In genomic region chr12:105141320-105141918, GRCh38 we compare ENCODE assay signal across 1 cellular context.
TF ChIP-seq lines count a peak whose summit lies in the region.

No MANE protein-coding gene starts in this region.

TF ChIP-seq in IMR-90, 13 proteins besides CTCF, POLR2A, EP300 and RAD21:
- peak; percentile 84 for TF ChIP-seq MAFK (IDR thresholded peaks at IDR 0.05; ENCODE audit: low read depth, low read length)
- TF ChIP-seq, protein P1, sequence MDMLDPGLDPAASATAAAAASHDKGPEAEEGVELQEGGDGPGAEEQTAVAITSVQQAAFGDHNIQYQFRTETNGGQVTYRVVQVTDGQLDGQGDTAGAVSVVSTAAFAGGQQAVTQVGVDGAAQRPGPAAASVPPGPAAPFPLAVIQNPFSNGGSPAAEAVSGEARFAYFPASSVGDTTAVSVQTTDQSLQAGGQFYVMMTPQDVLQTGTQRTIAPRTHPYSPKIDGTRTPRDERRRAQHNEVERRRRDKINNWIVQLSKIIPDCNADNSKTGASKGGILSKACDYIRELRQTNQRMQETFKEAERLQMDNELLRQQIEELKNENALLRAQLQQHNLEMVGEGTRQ (IDR thresholded peaks at IDR 0.05; ENCODE audit: low read depth, low read length): no peak
TF ChIP-seq in IMR-90: peak in this region for 1.
